15 cellular contexts compared by ENCODE assay signal in the genomic region with DNA sequence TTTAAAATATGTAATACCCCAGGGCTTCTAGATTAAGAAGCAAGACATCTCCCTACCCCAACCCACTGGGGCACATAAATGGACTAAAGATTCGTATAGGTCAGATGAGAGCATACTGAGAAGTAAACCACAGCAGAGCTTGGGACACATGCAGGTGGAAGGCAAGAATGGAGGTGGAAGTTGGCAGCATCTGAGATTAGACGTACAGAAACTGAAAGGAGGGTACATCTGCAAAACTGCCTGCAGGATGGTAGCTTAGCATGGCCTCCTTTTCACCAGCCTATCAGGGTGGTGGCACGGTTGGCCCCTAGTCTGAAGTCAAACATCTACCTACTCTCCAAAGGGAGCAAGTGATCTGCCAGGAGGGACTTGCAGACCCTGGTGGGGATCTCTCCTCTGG.
"Had no signal": no experiment of that assay in that cellular context is flagged by ENCODE, and none has a peak within 500 bp of the region (broad histone marks: within the 10 kb centered on the region; RNA-seq: fewer than 3 reads in every experiment).

No MANE protein-coding gene starts in this region.

- DNase-seq: foreskin melanocyte; head of caudate nucleus; kidney; left cardiac atrium; left ventricle myocardium inferior; lower lobe of right lung; midbrain; nucleus accumbens; pancreas; right cardiac atrium; stimulated activated CD4-positive, alpha-beta T cell treated with anti-CD3 and anti-CD28 coated beads, Interleukin-2, amount 100 ng/mL, for 48 hours; stimulated activated naive CD4-positive, alpha-beta T cell treated with Interleukin-2 at 50 U/mL for 16 hours; tibial artery; upper lobe of right lung had no signal

- FAIRE-seq: kidney, pancreas had no signal

- ATAC-seq: left cardiac atrium; lower lobe of right lung; natural killer cell treated with Interleukin-12 subunit alpha and Interleukin-12 subunit beta and Interleukin-15 and Interleukin-18, amount 100 ng/mL, for 72 hours; pancreas; right cardiac atrium; upper lobe of right lung had no signal
